8 cellular contexts compared by ENCODE assay signal in the genomic region with DNA sequence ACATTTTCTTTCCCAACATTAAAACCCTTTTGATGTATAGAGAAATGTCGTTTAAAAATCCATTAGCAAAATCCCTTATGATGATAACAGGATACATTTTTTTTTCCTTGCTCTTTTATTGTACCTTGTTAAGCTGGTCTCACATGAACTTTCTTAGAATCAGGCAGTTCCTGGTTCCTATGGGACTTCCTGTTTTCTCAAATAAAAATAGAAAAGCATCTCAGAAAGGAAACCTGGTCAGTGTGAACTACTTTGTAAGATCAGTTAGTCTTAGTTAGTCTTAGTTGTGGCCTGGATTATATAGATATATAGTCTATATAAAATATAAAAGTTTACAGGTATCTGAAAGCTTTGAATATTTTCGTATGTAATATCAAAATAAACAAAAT. TPM values are rescaled to one million over a fixed set of nuclear protein-coding genes. Genes with fewer than 3 reads are reported as not detected.
DNase-seq lines count a peak whose midpoint lies in the region; ATAC-seq and TF ChIP-seq lines count a peak whose summit lies in the region.

No MANE protein-coding gene starts in this region.

- no peak for TF ChIP-seq EP300 in upper lobe of left lung (IDR thresholded peaks at IDR 0.05)

- no peaks in the 10 kb centered on the region for H4K20me1 ChIP-seq in mammary epithelial cell (ENCODE audit: insufficient read depth, low read length)

- WGBS in upper lobe of left lung, 2 donors = 34 to 39% methylated on average over 2 of the region's 2 CpGs
- WGBS in mammary epithelial cell (ENCODE audit: low coverage, missing lambda C conversion rate) = 84% methylated on average over 2 of the region's 2 CpGs

- H3K27me3 Mint-ChIP-seq in stimulated activated naive CD8-positive, alpha-beta T cell treated with anti-CD3 and anti-CD28 coated beads, Interleukin-15, Interleukin-2, amounts not matched to agents 100 ng/mL and 50 ng/mL, for 24 hours = no peaks in the 10 kb centered on the region
- H3K27me3 Mint-ChIP-seq in activated CD4-positive, alpha-beta memory T cell treated with anti-CD3 and anti-CD28 coated beads, Interleukin-2, amount 10 ng/mL, durations not matched to agents 7 days and 5 days = no peaks in the 10 kb centered on the region

- no peak overlapping the region for H3K9ac ChIP-seq in mammary epithelial cell (ENCODE audit: insufficient read depth, low read length)

- no peak for TF ChIP-seq POLR2A in upper lobe of left lung (IDR thresholded peaks at IDR 0.05)

- CTCF ChIA-PET in activated CD4-positive, alpha-beta memory T cell treated with anti-CD3 and anti-CD28 coated beads, Interleukin-2, amount 10 ng/mL, durations not matched to agents 7 days and 5 days (lab: Charles Lee) = interaction anchor here (1.1 to 2.4 kb wide), 4 partner anchors 13 to 319 kb away, joined by 3 to 13 read pairs (median 5); partner anchors contain the start of gene LEMD3
- CTCF ChIA-PET in mammary epithelial cell (lab: Charles Lee; ENCODE audit: low non-redundant PET) = no interaction called here

- H3K9me3 Mint-ChIP-seq in stimulated activated naive CD8-positive, alpha-beta T cell treated with anti-CD3 and anti-CD28 coated beads, Interleukin-15, Interleukin-2, amounts not matched to agents 100 ng/mL and 50 ng/mL, for 24 hours = no peaks in the 10 kb centered on the region
- no peaks in the 10 kb centered on the region for H3K9me3 Mint-ChIP-seq in activated CD4-positive, alpha-beta memory T cell treated with anti-CD3 and anti-CD28 coated beads, Interleukin-2, amount 10 ng/mL, durations not matched to agents 7 days and 5 days

- H3K4me1 ChIP-seq in upper lobe of left lung = peaks cover 0 to 27% (median 17%) of the 10 kb centered on the region in 4 donors
- H3K4me1 ChIP-seq in mammary epithelial cell (ENCODE audit: insufficient read depth, low read length) = peaks cover 9% of the 10 kb centered on the region

- TF ChIP-seq CTCF in upper lobe of left lung (IDR thresholded peaks at IDR 0.05) = no peak
- TF ChIP-seq CTCF in brain microvascular endothelial cell (IDR thresholded peaks at IDR 0.05; ENCODE audit: low read depth, low read length, missing control alignments) = no peak
- TF ChIP-seq CTCF in mammary epithelial cell (conservative IDR thresholded peaks at IDR 0.05 in 1 of 2, IDR thresholded peaks at IDR 0.05 in 1 of 2; ENCODE audit: extremely low read depth in 1 of 2, insufficient read depth in 1 of 2, low read depth in 1 of 2, low read length in 2 of 2) = no peak

- ATAC-seq in stimulated activated naive CD8-positive, alpha-beta T cell treated with anti-CD3 and anti-CD28 coated beads, Interleukin-15, Interleukin-2, amounts not matched to agents 100 U/mL and 50 U/mL, for 24 hours = no peak
- ATAC-seq in HG03108 (IDR thresholded peaks at IDR 0.05; ENCODE audit: unreplicated experiment) (peak; percentile 91), upper lobe of left lung (ENCODE audit: low FRiP score in 2 of 2) (no peak)

- peak overlapping the region; percentile 87 for H3K27ac Mint-ChIP-seq in stimulated activated naive CD8-positive, alpha-beta T cell treated with anti-CD3 and anti-CD28 coated beads, Interleukin-15, Interleukin-2, amounts not matched to agents 100 ng/mL and 50 ng/mL, for 24 hours
- H3K27ac Mint-ChIP-seq in activated CD4-positive, alpha-beta memory T cell treated with anti-CD3 and anti-CD28 coated beads, Interleukin-2, amount 10 ng/mL, durations not matched to agents 7 days and 5 days = peak overlapping the region; percentile 87

- POLR2A ChIA-PET in activated CD4-positive, alpha-beta memory T cell treated with anti-CD3 and anti-CD28 coated beads, Interleukin-2, amount 10 ng/mL, durations not matched to agents 7 days and 5 days (lab: Charles Lee) = interaction anchor here (0.6 to 3.1 kb wide), 7 partner anchors 12 to 53 kb away, joined by 3 to 21 read pairs (median 3); partner anchors contain the start of gene LEMD3

- dilution Hi-C loops in mammary epithelial cell (cut with HindIII; ENCODE audit: low sequenced_read_pairs) = no loop called here

- H3K79me2 ChIP-seq in mammary epithelial cell (ENCODE audit: insufficient read depth, low read length) = peaks cover 62% of the 10 kb centered on the region

- H3K27ac ChIP-seq in upper lobe of left lung = no peak overlapping the region
- no peak overlapping the region for H3K27ac ChIP-seq in brain microvascular endothelial cell
- H3K27ac ChIP-seq in mammary epithelial cell (ENCODE audit: insufficient read depth, low read depth, low read length) = no peak overlapping the region

- H3K4me1 Mint-ChIP-seq in stimulated activated naive CD8-positive, alpha-beta T cell treated with anti-CD3 and anti-CD28 coated beads, Interleukin-15, Interleukin-2, amounts not matched to agents 100 ng/mL and 50 ng/mL, for 24 hours (ENCODE audit: low read depth) = peaks cover 75% of the 10 kb centered on the region
- H3K4me1 Mint-ChIP-seq in activated CD4-positive, alpha-beta memory T cell treated with anti-CD3 and anti-CD28 coated beads, Interleukin-2, amount 10 ng/mL, durations not matched to agents 7 days and 5 days = peaks cover 44% of the 10 kb centered on the region

- no TSS peak for BruUV-seq in mammary epithelial cell (replicated peaks; lab: Mats Ljungman, UMichigan)

- peaks cover 37% of the 10 kb centered on the region for H3K36me3 Mint-ChIP-seq in stimulated activated naive CD8-positive, alpha-beta T cell treated with anti-CD3 and anti-CD28 coated beads, Interleukin-15, Interleukin-2, amounts not matched to agents 100 ng/mL and 50 ng/mL, for 24 hours (ENCODE audit: low read depth)
- H3K36me3 Mint-ChIP-seq in activated CD4-positive, alpha-beta memory T cell treated with anti-CD3 and anti-CD28 coated beads, Interleukin-2, amount 10 ng/mL, durations not matched to agents 7 days and 5 days (ENCODE audit: low read depth) = peaks cover 36% of the 10 kb centered on the region

- DNase-seq in stimulated activated naive CD8-positive, alpha-beta T cell treated with anti-CD3 and anti-CD28 coated beads, Interleukin-15, Interleukin-2, amounts not matched to agents 100 U/mL and 50 U/mL, for 24 hours = no peak
- no peak for DNase-seq in activated CD4-positive, alpha-beta memory T cell treated with anti-CD3 and anti-CD28 coated beads, Interleukin-2, amount 10 ng/mL, durations not matched to agents 7 days and 5 days
- DNase-seq in upper lobe of left lung (no peak), brain microvascular endothelial cell (no peak), mammary epithelial cell (no peak), NCI-H748 (lab: John Stamatoyannopoulos, UW; ENCODE audit: unreplicated experiment) (no peak)

- H3K27me3 ChIP-seq in upper lobe of left lung (no peaks in the 10 kb centered on the region), brain microvascular endothelial cell (replicated peaks) (no peaks in the 10 kb centered on the region), mammary epithelial cell (ENCODE audit: insufficient read depth, low read length) (no peaks in the 10 kb centered on the region)

- no peaks in the 10 kb centered on the region for H3K9me3 ChIP-seq in upper lobe of left lung
- H3K9me3 ChIP-seq in mammary epithelial cell (replicated peaks; ENCODE audit: insufficient read depth, low read length) = no peaks in the 10 kb centered on the region

- H3K4me3 Mint-ChIP-seq in stimulated activated naive CD8-positive, alpha-beta T cell treated with anti-CD3 and anti-CD28 coated beads, Interleukin-15, Interleukin-2, amounts not matched to agents 100 ng/mL and 50 ng/mL, for 24 hours = peak overlapping the region; percentile 53
- peak overlapping the region; percentile 51 for H3K4me3 Mint-ChIP-seq in activated CD4-positive, alpha-beta memory T cell treated with anti-CD3 and anti-CD28 coated beads, Interleukin-2, amount 10 ng/mL, durations not matched to agents 7 days and 5 days

- intact Hi-C loops in mammary epithelial cell (cut with micrococcal nuclease) = no loop called here

- H3K4me3 ChIP-seq in upper lobe of left lung = no peak overlapping the region
- H3K4me3 ChIP-seq in brain microvascular endothelial cell (ENCODE audit: low read depth, low read length) = no peak overlapping the region
- H3K4me3 ChIP-seq in mammary epithelial cell (replicated peaks in 1 of 3; ENCODE audit: insufficient read depth in 1 of 3, low read depth in 2 of 3, low read length in 3 of 3) = no peak overlapping the region

- peaks cover 0 to 4% (median 0%) of the 10 kb centered on the region in 4 donors for H3K36me3 ChIP-seq in upper lobe of left lung
- H3K36me3 ChIP-seq in brain microvascular endothelial cell (replicated peaks) = no peaks in the 10 kb centered on the region
- no peaks in the 10 kb centered on the region for H3K36me3 ChIP-seq in mammary epithelial cell (ENCODE audit: insufficient read depth, low read length)

- in situ Hi-C loops in brain microvascular endothelial cell (cut with HindIII; ENCODE audit: low pct_ligation_motif_present, low sequenced_read_pairs) = no loop called here
- in situ Hi-C loops in mammary epithelial cell (cut with MboI; ENCODE audit: low sequenced_read_pairs in 2 of 2) = no loop called here

- H3K4me2 ChIP-seq in mammary epithelial cell (ENCODE audit: insufficient read depth, low read depth, low read length) = no peak overlapping the region

- no peak overlapping the region for H2AFZ ChIP-seq in mammary epithelial cell (ENCODE audit: low read depth, low read length)

RNA-seq across cellular contexts. Expression of gene LEMD3, which starts 40.3 kb away (rescaled TPM):
- 10 to 100 TPM; 32.0 to 35.4 TPM for total RNA-seq in activated CD4-positive, alpha-beta memory T cell treated with anti-CD3 and anti-CD28 coated beads, Interleukin-2, amount 10 ng/mL, durations not matched to agents 7 days and 5 days
- total RNA-seq in upper lobe of left lung (10 to 100 TPM; 30.3 to 94.3 (median 49.3) TPM), mammary epithelial cell (10 to 100 TPM; 31.2 to 47.0 TPM)
- polyA plus RNA-seq in mammary epithelial cell = 9.4 TPM
- polyA minus RNA-seq in mammary epithelial cell = 12.8 TPM
